Comparison of ENCODE assay signal across 1 cellular context in the genomic region with DNA sequence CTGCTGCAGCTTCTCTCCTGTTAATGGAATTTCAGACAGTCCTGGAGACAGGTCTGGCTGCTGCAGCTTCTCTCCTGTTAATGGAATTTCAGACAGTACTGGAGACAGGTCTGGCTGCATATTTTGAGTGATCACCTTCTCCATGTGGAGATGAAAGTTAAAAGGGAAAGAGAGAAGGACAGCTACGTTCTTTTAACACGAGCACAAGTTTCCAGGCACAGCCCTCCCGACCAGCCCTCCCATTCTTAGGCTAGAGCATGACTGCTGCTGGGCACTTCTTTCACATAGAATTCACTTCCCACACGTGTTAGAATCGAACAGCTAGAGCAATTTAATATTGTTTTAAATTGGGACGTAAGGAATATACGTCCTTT.
TF ChIP-seq lines count a peak whose summit lies in the region.

No MANE protein-coding gene starts in this region.

TF ChIP-seq in endothelial cell of umbilical vein, 7 proteins besides CTCF, POLR2A, EP300 and RAD21:
- TF ChIP-seq FOS (IDR thresholded peaks at IDR 0.05; ENCODE audit: borderline replicate concordance, insufficient read depth, low read length): no peak
- TF ChIP-seq GATA2 (IDR thresholded peaks at IDR 0.05; ENCODE audit: insufficient read depth, insufficient read length, low read depth, low read length): no peak
- TF ChIP-seq, protein P1, sequence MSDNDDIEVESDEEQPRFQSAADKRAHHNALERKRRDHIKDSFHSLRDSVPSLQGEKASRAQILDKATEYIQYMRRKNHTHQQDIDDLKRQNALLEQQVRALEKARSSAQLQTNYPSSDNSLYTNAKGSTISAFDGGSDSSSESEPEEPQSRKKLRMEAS (IDR thresholded peaks at IDR 0.05; ENCODE audit: insufficient read depth, insufficient read length): no peak
- no peak for TF ChIP-seq MYC (IDR thresholded peaks at IDR 0.05; ENCODE audit: low read depth, low read length)
- no peak for TF ChIP-seq POLR2AphosphoS5 (IDR thresholded peaks at IDR 0.05; ENCODE audit: insufficient read depth, low read depth, low read length)
- TF ChIP-seq JUN (IDR thresholded peaks at IDR 0.05; ENCODE audit: borderline replicate concordance, insufficient read depth, insufficient read length, low read depth): no peak
- no peak for TF ChIP-seq EZH2 (IDR thresholded peaks at IDR 0.05; ENCODE audit: borderline replicate concordance, low read depth, low read length, severe bottlenecking)
TF ChIP-seq in endothelial cell of umbilical vein: peak in this region for 0.
